ENCODE assay signal across 26 cellular contexts in the genomic region with DNA sequence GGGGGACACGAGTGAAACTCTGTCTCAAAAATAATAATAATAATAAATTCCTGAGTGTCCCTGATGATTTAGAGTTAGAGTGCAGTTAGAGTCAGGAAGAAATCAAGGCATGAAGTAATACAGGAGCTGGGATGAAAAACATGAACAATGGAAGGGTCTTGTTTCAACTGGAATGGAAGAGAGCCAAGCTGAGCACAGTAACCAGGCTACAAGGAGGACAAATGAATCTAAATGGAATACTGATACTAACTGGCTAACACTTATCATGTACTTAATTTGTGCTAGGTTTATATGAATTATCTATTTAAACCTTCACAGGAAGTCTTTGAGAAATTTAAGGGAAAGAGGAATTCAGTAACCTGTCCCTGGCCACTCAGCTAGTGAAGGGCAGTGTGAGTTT.
"Had no signal": no experiment of that assay in that cellular context is flagged by ENCODE, and none has a peak within 500 bp of the region (broad histone marks: within the 10 kb centered on the region; RNA-seq: fewer than 3 reads in every experiment).

No MANE protein-coding gene starts in this region.

- H3K9me3 ChIP-seq: esophagus muscularis mucosa, left lung, mucosa of descending colon, ovary, prostate gland, spleen, testis had no signal

- H3K4me1 ChIP-seq: left lung, prostate gland had no signal

- DNase-seq: activated CD4-positive, alpha-beta memory T cell treated with anti-CD3 and anti-CD28 coated beads for 36 hours; activated CD4-positive, alpha-beta T cell treated with anti-CD3 and anti-CD28 coated beads, Interleukin-2, amount 10 ng/mL, durations not matched to agents 24 days and 14 days; activated CD4-positive, CD25-positive, alpha-beta regulatory T cell treated with anti-CD3 and anti-CD28 coated beads, Interleukin-2, amount 50 U/mL, for 72 hours; activated CD8-positive, alpha-beta memory T cell treated with anti-CD3 and anti-CD28 coated beads, Interleukin-2, amount 50 U/mL, for 4 hours; activated gamma-delta T cell; activated naive CD4-positive, alpha-beta T cell treated with anti-CD3 and anti-CD28 coated beads, Interleukin-2, amount 10 ng/mL, durations not matched to agents 7 days and 5 days; activated T-cell treated with anti-CD3 and anti-CD28 coated beads, Interleukin-2, amount 50 U/mL, for 1 hour; amniotic stem cell; brain microvascular endothelial cell; endodermal cell; foreskin melanocyte; left lung; mucosa of descending colon; ovary; right cardiac atrium; spleen; stimulated activated naive CD4-positive, alpha-beta T cell; T-helper 2 cell; testis; trophoblast cell had no signal

- H3K9me3 Mint-ChIP-seq: activated CD4-positive, alpha-beta memory T cell treated with anti-CD3 and anti-CD28 coated beads for 36 hours; activated CD4-positive, alpha-beta T cell treated with anti-CD3 and anti-CD28 coated beads, Interleukin-2, amount 10 ng/mL, durations not matched to agents 24 days and 14 days; activated naive CD4-positive, alpha-beta T cell treated with anti-CD3 and anti-CD28 coated beads, Interleukin-2, amount 10 ng/mL, durations not matched to agents 7 days and 5 days; endodermal cell had no signal

- H3K4me1 Mint-ChIP-seq: endodermal cell had no signal

- H3K4me3 ChIP-seq: esophagus muscularis mucosa, left lung, lung, mucosa of descending colon, ovary, prostate gland, spleen, testis had no signal

- H3K27ac Mint-ChIP-seq: activated CD4-positive, alpha-beta memory T cell treated with anti-CD3 and anti-CD28 coated beads for 36 hours; activated CD4-positive, alpha-beta T cell treated with anti-CD3 and anti-CD28 coated beads, Interleukin-2, amount 10 ng/mL, durations not matched to agents 24 days and 14 days; activated naive CD4-positive, alpha-beta T cell treated with anti-CD3 and anti-CD28 coated beads, Interleukin-2, amount 10 ng/mL, durations not matched to agents 7 days and 5 days; endodermal cell had no signal

- H3K36me3 ChIP-seq: brain microvascular endothelial cell, esophagus muscularis mucosa, left lung, ovary, prostate gland, spleen had no signal

- H3K27ac ChIP-seq: brain microvascular endothelial cell, esophagus muscularis mucosa, left lung, ovary, prostate gland, spleen, testis had no signal

- H3K36me3 Mint-ChIP-seq: activated CD4-positive, alpha-beta memory T cell treated with anti-CD3 and anti-CD28 coated beads for 36 hours had no signal

- FAIRE-seq: astrocyte, islet of Langerhans, urothelium cell line had no signal

- ATAC-seq: left lung, mucosa of descending colon, right cardiac atrium had no signal

- H3K27me3 Mint-ChIP-seq: activated CD4-positive, alpha-beta memory T cell treated with anti-CD3 and anti-CD28 coated beads for 36 hours; activated CD4-positive, alpha-beta T cell treated with anti-CD3 and anti-CD28 coated beads, Interleukin-2, amount 10 ng/mL, durations not matched to agents 24 days and 14 days; activated naive CD4-positive, alpha-beta T cell treated with anti-CD3 and anti-CD28 coated beads, Interleukin-2, amount 10 ng/mL, durations not matched to agents 7 days and 5 days had no signal

- H3K27me3 ChIP-seq: brain microvascular endothelial cell, esophagus muscularis mucosa, left lung, ovary, spleen, testis had no signal

- H3K4me3 Mint-ChIP-seq: activated CD4-positive, alpha-beta memory T cell treated with anti-CD3 and anti-CD28 coated beads for 36 hours; activated CD4-positive, alpha-beta T cell treated with anti-CD3 and anti-CD28 coated beads, Interleukin-2, amount 10 ng/mL, durations not matched to agents 24 days and 14 days; activated naive CD4-positive, alpha-beta T cell treated with anti-CD3 and anti-CD28 coated beads, Interleukin-2, amount 10 ng/mL, durations not matched to agents 7 days and 5 days; endodermal cell had no signal
